Comparison of ENCODE assay signal across 9 cellular contexts in genomic region chr16:76639685-76640289, GRCh38.
DNase-seq lines count a peak whose midpoint lies in the region; ATAC-seq, FAIRE-seq and TF ChIP-seq lines count a peak whose summit lies in the region.
"Had no signal": no experiment of that assay in that cellular context is flagged by ENCODE, and none has a peak within 500 bp of the region (broad histone marks: within the 10 kb centered on the region; RNA-seq: fewer than 3 reads in every experiment).

No MANE protein-coding gene starts in this region.

- H3K27me3 ChIP-seq in SJCRH30 (no peaks in the 10 kb centered on the region), keratinocyte (ENCODE audit: control insufficient read depth, extremely low read depth, insufficient read depth, low read length) (no peaks in the 10 kb centered on the region)

- DNase-seq in DMS 273 (lab: John Stamatoyannopoulos, UW; ENCODE audit: unreplicated experiment) (peak; percentile 80), HFF-Myc (ENCODE audit: extremely low read depth, low read depth) (no peak), SJCRH30 (peak; percentile 2 to 22), keratinocyte (ENCODE audit: low read depth, low spot score) (no peak), NCI-H1436 (lab: John Stamatoyannopoulos, UW) (no peak)
- DNase-seq in stimulated activated CD4-positive, alpha-beta T cell treated with anti-CD3 and anti-CD28 coated beads, Interleukin-2, amount 100 ng/mL, for 24 hours: no peak
- DNase-seq: T-helper 17 cell had no signal

- H3K4me3 ChIP-seq in HFF-Myc (replicated peaks; ENCODE audit: low read depth, low read length) (no peak overlapping the region), SJCRH30 (no peak overlapping the region), keratinocyte (ENCODE audit: control insufficient read depth in 2 of 3, extremely low read depth in 1 of 3, insufficient read depth in 2 of 3, low read depth in 1 of 3, low read length in 3 of 3) (no peak overlapping the region)

- no peak overlapping the region for H3K9ac ChIP-seq in keratinocyte (ENCODE audit: control insufficient read depth, extremely low read depth, insufficient read depth, low read length)

- no peaks in the 10 kb centered on the region for H3K36me3 ChIP-seq in SJCRH30
- no peaks in the 10 kb centered on the region for H3K36me3 ChIP-seq in keratinocyte (ENCODE audit: control insufficient read depth in 2 of 2, extremely low read depth in 1 of 2, insufficient read depth in 2 of 2, low read length in 2 of 2)

- no peak overlapping the region for H3K4me2 ChIP-seq in keratinocyte (ENCODE audit: control insufficient read depth, extremely low read depth, insufficient read depth, low read depth, low read length)

- no peak overlapping the region for H2AFZ ChIP-seq in keratinocyte (ENCODE audit: control insufficient read depth, low read length)

- no peaks in the 10 kb centered on the region for H4K20me1 ChIP-seq in keratinocyte (ENCODE audit: control insufficient read depth, extremely low read depth, insufficient read depth, low read length)

- dilution Hi-C loops in keratinocyte (cut with MboI; ENCODE audit: extremely low pct_ligation_motif_present, low sequenced_read_pairs): no loop called here

- TF ChIP-seq CTCF in HFF-Myc (IDR thresholded peaks at IDR 0.05; ENCODE audit: low read depth, low read length, missing control alignments) (peak; percentile 8), keratinocyte (optimal IDR thresholded peaks at IDR 0.05 in 1 of 3, IDR thresholded peaks at IDR 0.05 in 1 of 3, conservative IDR thresholded peaks at IDR 0.05 in 1 of 3; ENCODE audit: extremely low read depth in 1 of 3, insufficient read depth in 2 of 3, low read length in 3 of 3) (peak in 2 of 3 experiments; percentile 11 to 14)

- no peak for ATAC-seq in HG03108 (IDR thresholded peaks at IDR 0.05; ENCODE audit: unreplicated experiment)
- no peak for ATAC-seq in HG02938 (IDR thresholded peaks at IDR 0.05; ENCODE audit: unreplicated experiment)
- ATAC-seq: T-helper 17 cell had no signal

- H3K4me1 ChIP-seq in SJCRH30 (no peaks in the 10 kb centered on the region), keratinocyte (ENCODE audit: control insufficient read depth, extremely low read depth, insufficient read depth, low read length) (no peaks in the 10 kb centered on the region)

- H3K9me3 ChIP-seq in SJCRH30 (replicated peaks): no peaks in the 10 kb centered on the region
- H3K9me3 ChIP-seq in keratinocyte (ENCODE audit: control insufficient read depth, low read depth, low read length): no peaks in the 10 kb centered on the region

- H3K79me2 ChIP-seq in keratinocyte (ENCODE audit: control insufficient read depth, insufficient read depth, low read length): no peaks in the 10 kb centered on the region

- H3K27ac ChIP-seq in SJCRH30 (no peak overlapping the region), keratinocyte (ENCODE audit: control insufficient read depth, insufficient read depth, low read length) (no peak overlapping the region)

- H3K9me1 ChIP-seq in keratinocyte (ENCODE audit: control insufficient read depth, extremely low read depth, insufficient read depth, low read length): no peaks in the 10 kb centered on the region

- no peak for FAIRE-seq in keratinocyte (lab: Jason Lieb, UNC)

Comparison
In these comparisons a context has a peak if more than half of its experiments do, and no peak if none do; other contexts are left out.
1. DNase-seq: peak in DMS 273 (single experiment) and SJCRH30 (2 of 2); none in HFF-Myc (single experiment), keratinocyte (single experiment), NCI-H1436 (single experiment) and stimulated activated CD4-positive, alpha-beta T cell treated with anti-CD3 and anti-CD28 coated beads, Interleukin-2, amount 100 ng/mL, for 24 hours (0 of 2).